In genomic region chr2:67652679-67653078, GRCh38 we compare ENCODE assay signal across 23 cellular contexts.
DNase-seq lines count a peak whose midpoint lies in the region; ATAC-seq and TF ChIP-seq lines count a peak whose summit lies in the region.
"Had no signal": no experiment of that assay in that cellular context is flagged by ENCODE, and none has a peak within 500 bp of the region (broad histone marks: within the 10 kb centered on the region; RNA-seq: fewer than 3 reads in every experiment).

No MANE protein-coding gene starts in this region.

- intact Hi-C loops in IMR-90 (cut with micrococcal nuclease), result loop anchor here (5.0 kb wide), 2 partner anchors 150 to 1205 kb away; no protein-coding TSS in a partner anchor
- intact Hi-C loops in cardiac septum (cut with DNase I), result loop anchor here (5.0 kb wide), 1 partner anchor 195 kb away; no protein-coding TSS in a partner anchor

- no peaks in the 10 kb centered on the region for H3K36me3 ChIP-seq in IMR-90 (ENCODE audit: control insufficient read depth, insufficient read depth, low read length)
- H3K36me3 ChIP-seq: ascending aorta; BLaER1 treated with 17β-estradiol and CSF1 and Interleukin-3, amounts not matched to agents 10 nM and 100 nM; esophagus muscularis mucosa; gastroesophageal sphincter had no signal

- DNase-seq in GM13976 (ENCODE audit: low spot score) (peak; percentile 34), GM20000 (ENCODE audit: low spot score) (peak; percentile 8), IMR-90 (no peak), left lobe of liver (ENCODE audit: low spot score) (no peak), cardiac septum (ENCODE audit: low spot score) (no peak), NCI-H2227 (lab: John Stamatoyannopoulos, UW; ENCODE audit: unreplicated experiment) (no peak)
- DNase-seq: activated CD4-positive, alpha-beta memory T cell treated with anti-CD3 and anti-CD28 coated beads, Interleukin-2, amount 10 ng/mL, durations not matched to agents 7 days and 5 days; activated naive CD4-positive, alpha-beta T cell treated with anti-CD3 and anti-CD28 coated beads, Interleukin-2, amount 10 ng/mL, durations not matched to agents 7 days and 5 days; activated T-cell treated with anti-CD3 and anti-CD28 coated beads, Interleukin-2, amount 50 U/mL, for 24 hours; effector memory CD4-positive, alpha-beta T cell; left cardiac atrium; NCI-H187; NCI-H345; stimulated activated CD4-positive, alpha-beta T cell treated with anti-CD3 and anti-CD28 coated beads, Interleukin-4, amount 100 ng/mL, for 1 hour had no signal

- peak; percentile 79 for ATAC-seq in HG02884 (IDR thresholded peaks at IDR 0.05; ENCODE audit: unreplicated experiment)
- no peak for ATAC-seq in IMR-90 (ENCODE audit: low read depth)
- ATAC-seq in left lobe of liver, result no peak
- no peak for ATAC-seq in HG03045 (IDR thresholded peaks at IDR 0.05; ENCODE audit: unreplicated experiment)
- ATAC-seq: A549, gastroesophageal sphincter, left cardiac atrium, WTC11 had no signal

- no peak overlapping the region for H3K9ac ChIP-seq in IMR-90 (ENCODE audit: low read depth, low read length)
- H3K9ac ChIP-seq: BLaER1 treated with 17β-estradiol and CSF1 and Interleukin-3, amounts not matched to agents 10 nM and 100 nM had no signal

- no peak overlapping the region for H3K18ac ChIP-seq in IMR-90 (ENCODE audit: low read depth, low read length)

- TF ChIP-seq POLR2A in IMR-90 (IDR thresholded peaks at IDR 0.05; ENCODE audit: low read depth, low read length), result no peak

- no peaks in the 10 kb centered on the region for H3K9me3 ChIP-seq in IMR-90 (ENCODE audit: control insufficient read depth, insufficient read depth, low read length)
- H3K9me3 ChIP-seq: A549; ascending aorta; BLaER1 treated with 17β-estradiol and CSF1 and Interleukin-3, amounts not matched to agents 10 nM and 100 nM; esophagus muscularis mucosa; gastroesophageal sphincter had no signal

- POLR2A ChIA-PET in IMR-90 (lab: Charles Lee; ENCODE audit: unreplicated experiment), result no interaction called here

- H2AK9ac ChIP-seq in IMR-90 (replicated peaks; ENCODE audit: low read depth, low read length, poor library complexity), result no peak overlapping the region

- peak overlapping the region; percentile 65 for H3K4ac ChIP-seq in IMR-90 (ENCODE audit: low read depth, low read length)

- no peak overlapping the region for H3K23ac ChIP-seq in IMR-90 (ENCODE audit: low read depth, low read length)

- H4K8ac ChIP-seq in IMR-90 (ENCODE audit: low read depth in 2 of 2, low read length in 2 of 2), result no peak overlapping the region

- peaks cover 4% of the 10 kb centered on the region for H3K9me1 ChIP-seq in IMR-90 (ENCODE audit: insufficient read depth, low read length)

- no peak for TF ChIP-seq RAD21 in IMR-90 (IDR thresholded peaks at IDR 0.05; ENCODE audit: low read length)

- no peak overlapping the region for H3K4me3 ChIP-seq in IMR-90 (ENCODE audit: insufficient read depth, low read depth, low read length)
- H3K4me3 ChIP-seq: A549; ascending aorta; BLaER1 treated with 17β-estradiol and CSF1 and Interleukin-3, amounts not matched to agents 10 nM and 100 nM; esophagus muscularis mucosa; gastroesophageal sphincter; skin epidermis had no signal

- peaks cover 11% of the 10 kb centered on the region for H3K4me1 ChIP-seq in IMR-90 (ENCODE audit: control insufficient read depth, insufficient read depth, low read length)

- WGBS in IMR-90 (ENCODE audit: extremely low coverage in 2 of 2, insufficient read length in 1 of 2), 2 experiments, result no CpG with 5 or more reads among the region's 1 CpG

- peak overlapping the region; percentile 8; the same call in 1 of the 2 replicates for H2AK5ac ChIP-seq in IMR-90 (ENCODE audit: low read depth, low read length)

- peak overlapping the region; percentile 21; the same call in 1 of the 2 replicates for H2BK120ac ChIP-seq in IMR-90 (ENCODE audit: low read depth, low read length)

- 0 out of 2 replicates have a peak overlapping the region, but pooled peaks have one; percentile 12 for H4K91ac ChIP-seq in IMR-90 (ENCODE audit: insufficient read depth, low read depth, low read length)

- no peak overlapping the region for H3K27ac ChIP-seq in IMR-90 (ENCODE audit: insufficient read depth, low read length)
- H3K27ac ChIP-seq: A549; ascending aorta; BLaER1 treated with 17β-estradiol and CSF1 and Interleukin-3, amounts not matched to agents 10 nM and 100 nM; skin epidermis had no signal

- TF ChIP-seq CTCF in GM13976 (IDR thresholded peaks at IDR 0.05; ENCODE audit: borderline replicate concordance, control extremely low read depth, extremely low read depth, insufficient read depth, missing control alignments) (no peak), GM20000 (IDR thresholded peaks at IDR 0.05; ENCODE audit: extremely low read depth, missing control alignments) (no peak), IMR-90 (conservative IDR thresholded peaks at IDR 0.05; ENCODE audit: low read depth, low read length) (no peak)

- dilution Hi-C loops in IMR-90 (cut with HindIII; ENCODE audit: low sequenced_read_pairs, unreplicated experiment), result no loop called here

- BruUV-seq in IMR-90 (replicated peaks; lab: Mats Ljungman, UMichigan), result no TSS peak

- peaks cover 0 to 11% of the 10 kb centered on the region in 2 experiments; a peak in 2 of 4 replicates for H3K79me1 ChIP-seq in IMR-90 (ENCODE audit: low read depth in 1 of 2, low read length in 2 of 2)

- no peak overlapping the region for H2BK5ac ChIP-seq in IMR-90 (ENCODE audit: low read depth, low read length, poor library complexity, severe bottlenecking)

- CTCF ChIA-PET in IMR-90 (lab: Yijun Ruan, JAX), result no interaction called here

- H2BK15ac ChIP-seq in IMR-90 (ENCODE audit: low read depth, low read length), result peak overlapping the region; percentile 39; the same call in 1 of the 3 replicates

- H2AFZ ChIP-seq in IMR-90 (replicated peaks; ENCODE audit: low read length, poor library complexity), result no peak overlapping the region

- no peak overlapping the region for H4K5ac ChIP-seq in IMR-90 (ENCODE audit: low read depth, low read length)

- no peak overlapping the region for H3K56ac ChIP-seq in IMR-90 (ENCODE audit: extremely low read depth, insufficient read depth, low read length)

- no peak overlapping the region for H3K4me2 ChIP-seq in IMR-90 (ENCODE audit: low read depth, low read length)
- H3K4me2 ChIP-seq: A549; BLaER1 treated with 17β-estradiol and CSF1 and Interleukin-3, amounts not matched to agents 10 nM and 100 nM had no signal

- H3K27me3 ChIP-seq in IMR-90 (ENCODE audit: control insufficient read depth, insufficient read depth, low read length), result no peaks in the 10 kb centered on the region
- H3K27me3 ChIP-seq: ascending aorta; BLaER1 treated with 17β-estradiol and CSF1 and Interleukin-3, amounts not matched to agents 10 nM and 100 nM; esophagus muscularis mucosa; gastroesophageal sphincter had no signal

- 0 out of 2 replicates have a peak overlapping the region, but pooled peaks have one; percentile 15 for H3K14ac ChIP-seq in IMR-90 (replicated peaks; ENCODE audit: low read depth, low read length)

- in situ Hi-C loops in GM13976 (cut with MboI; ENCODE audit: low sequenced_read_pairs, unreplicated experiment) (no loop called here), IMR-90 (cut with MboI; ENCODE audit: low sequenced_read_pairs) (no loop called here)

- no peaks in the 10 kb centered on the region for H4K20me1 ChIP-seq in IMR-90 (ENCODE audit: insufficient read depth, low read length)
- H4K20me1 ChIP-seq: BLaER1 treated with 17β-estradiol and CSF1 and Interleukin-3, amounts not matched to agents 10 nM and 100 nM had no signal

- H2BK20ac ChIP-seq in IMR-90 (ENCODE audit: low read depth, low read length), result peak overlapping the region; percentile 10; the same call in 1 of the 2 replicates

TF ChIP-seq in IMR-90, 13 proteins besides CTCF, POLR2A, EP300 and RAD21:
- TF ChIP-seq MAFK (IDR thresholded peaks at IDR 0.05; ENCODE audit: low read depth, low read length) (no peak), BHLHE40 (IDR thresholded peaks at IDR 0.05; ENCODE audit: low read depth, low read length) (no peak), CEBPB (IDR thresholded peaks at IDR 0.05; ENCODE audit: low read depth, low read length) (no peak), RCOR1 (IDR thresholded peaks at IDR 0.05; ENCODE audit: insufficient replicate concordance, low read length) (no peak), NFE2L2 (IDR thresholded peaks at IDR 0.05; ENCODE audit: low read depth, low read length) (no peak), MXI1 (IDR thresholded peaks at IDR 0.05; ENCODE audit: borderline replicate concordance, low read depth, low read length) (no peak), FOS (IDR thresholded peaks at IDR 0.05; ENCODE audit: low read depth, low read length) (no peak), MAZ (IDR thresholded peaks at IDR 0.05; ENCODE audit: borderline replicate concordance, low read depth, low read length) (no peak)

Comparison
In these comparisons a context has a peak if more than half of its experiments do, and no peak if none do; other contexts are left out.
1. DNase-seq: peak in GM13976 (single experiment) and GM20000 (single experiment); none in IMR-90 (single experiment), left lobe of liver (single experiment), cardiac septum (single experiment) and NCI-H2227 (single experiment).